8 cellular contexts compared by ENCODE assay signal in genomic region chr4:7802093-7802726, GRCh38.
A peak's percentile ranks its signal among the peaks of the same experiment; 100 is the strongest.
DNase-seq lines count a peak whose midpoint lies in the region; ATAC-seq and TF ChIP-seq lines count a peak whose summit lies in the region.

No MANE protein-coding gene starts in this region.

- H3K27me3 Mint-ChIP-seq in activated T-cell treated with anti-CD3 and anti-CD28 coated beads, Interleukin-2, amount 50 U/mL, for 72 hours (ENCODE audit: low read depth), result peaks cover 5% of the 10 kb centered on the region
- no peaks in the 10 kb centered on the region for H3K27me3 Mint-ChIP-seq in neural crest cell (ENCODE audit: low read depth)

- peak overlapping the region; percentile 18 for H3K27ac Mint-ChIP-seq in activated T-cell treated with anti-CD3 and anti-CD28 coated beads, Interleukin-2, amount 50 U/mL, for 72 hours
- H3K27ac Mint-ChIP-seq in neural crest cell (ENCODE audit: unreplicated experiment), result no peak overlapping the region

- peak; percentile 78 for ATAC-seq in GM21381 (IDR thresholded peaks at IDR 0.05; ENCODE audit: unreplicated experiment)
- ATAC-seq in activated T-cell treated with anti-CD3 and anti-CD28 coated beads, Interleukin-2, amount 50 U/mL, for 72 hours (replicated peaks in 1 of 2), result peak; percentile 82 to 83

- TF ChIP-seq CTCF in fibroblast of mammary gland (conservative IDR thresholded peaks at IDR 0.05; ENCODE audit: control insufficient read depth, insufficient read depth, low read depth, low read length), result peak; percentile 98
- TF ChIP-seq CTCF in neural crest cell (conservative IDR thresholded peaks at IDR 0.05), result peak; percentile 87

- peak; percentile 16 for DNase-seq in DMS153 (lab: John Stamatoyannopoulos, UW)
- DNase-seq in HUDEP-2 (lab: John Stamatoyannopoulos, UW; ENCODE audit: unreplicated experiment in 76 of 76), result peak in 66 of 76 experiments; percentile 3 to 81 (median 48)
- DNase-seq in RKO (ENCODE audit: low spot score), result peak; percentile 78
- peak; percentile 76 to 79 for DNase-seq in activated T-cell treated with anti-CD3 and anti-CD28 coated beads, Interleukin-2, amount 50 U/mL, for 72 hours
- peak; percentile 87 for DNase-seq in fibroblast of mammary gland (ENCODE audit: low read depth)
- DNase-seq in neural crest cell (ENCODE audit: low read depth, low spot score), result peak; percentile 88
- peak in 45 of 49 donors; percentile 13 to 83 (median 65) for DNase-seq in substantia nigra (lab: John Stamatoyannopoulos, UW)

- no peak overlapping the region for H3K4me3 Mint-ChIP-seq in activated T-cell treated with anti-CD3 and anti-CD28 coated beads, Interleukin-2, amount 50 U/mL, for 72 hours
- peak overlapping the region; percentile 9 for H3K4me3 Mint-ChIP-seq in neural crest cell

- peaks cover 12% of the 10 kb centered on the region for H3K4me1 Mint-ChIP-seq in activated T-cell treated with anti-CD3 and anti-CD28 coated beads, Interleukin-2, amount 50 U/mL, for 72 hours (ENCODE audit: low read depth)
- peaks cover 36% of the 10 kb centered on the region for H3K4me1 Mint-ChIP-seq in neural crest cell

- H3K9me3 Mint-ChIP-seq in activated T-cell treated with anti-CD3 and anti-CD28 coated beads, Interleukin-2, amount 50 U/mL, for 72 hours, result no peaks in the 10 kb centered on the region
- peaks cover 3% of the 10 kb centered on the region for H3K9me3 Mint-ChIP-seq in neural crest cell

- peaks cover 8 to 12% of the 10 kb centered on the region in 2 donors for H3K36me3 Mint-ChIP-seq in activated T-cell treated with anti-CD3 and anti-CD28 coated beads, Interleukin-2, amount 50 U/mL, for 72 hours (ENCODE audit: insufficient read depth in 2 of 2)
- H3K36me3 Mint-ChIP-seq in neural crest cell (ENCODE audit: low read depth), result peaks cover 21% of the 10 kb centered on the region

- H3K4me3 ChIP-seq in fibroblast of mammary gland (ENCODE audit: control insufficient read depth, low read depth, low read length), result no peak overlapping the region

- H3K27ac ChIP-seq in substantia nigra (ENCODE audit: low read depth, low read length, poor library complexity, severe bottlenecking), result no peak overlapping the region

Comparison
In these comparisons a context has a peak if more than half of its experiments do, and no peak if none do; other contexts are left out.
1. DNase-seq: peak in every context shown above with its lines; median percentile 88 in neural crest cell; 87 in fibroblast of mammary gland; 78 in RKO; 78 in activated T-cell treated with anti-CD3 and anti-CD28 coated beads, Interleukin-2, amount 50 U/mL, for 72 hours; 65 in substantia nigra; 48 in HUDEP-2; 16 in DMS153.